Comparison of ENCODE assay signal across 2 cellular contexts in genomic region chr5:83179966-83180365, GRCh38.
TF ChIP-seq lines count a peak whose summit lies in the region.

No MANE protein-coding gene starts in this region.

TF ChIP-seq in SK-N-SH treated with all-trans-retinoic acid at 6 μM for 48 hours, 23 proteins besides CTCF, POLR2A, EP300 and RAD21:
- TF ChIP-seq CSRNP3 (CRISPR knock-in tag; IDR thresholded peaks at IDR 0.05) (no peak), ZNF8 (CRISPR knock-in tag; IDR thresholded peaks at IDR 0.05) (no peak), BACH2 (CRISPR knock-in tag; IDR thresholded peaks at IDR 0.05; ENCODE audit: borderline replicate concordance) (no peak), TCF4 (CRISPR knock-in tag; IDR thresholded peaks at IDR 0.05; ENCODE audit: borderline replicate concordance) (no peak), ZFP30 (CRISPR knock-in tag; IDR thresholded peaks at IDR 0.05) (no peak), POU6F1 (CRISPR knock-in tag; IDR thresholded peaks at IDR 0.05; ENCODE audit: borderline replicate concordance, low read depth) (no peak), GLIS3 (CRISPR knock-in tag; IDR thresholded peaks at IDR 0.05) (no peak), ZNF565 (CRISPR knock-in tag; conservative IDR thresholded peaks at IDR 0.05; ENCODE audit: low read depth) (no peak), ISL1 (CRISPR knock-in tag; IDR thresholded peaks at IDR 0.05) (no peak), PPARA (CRISPR knock-in tag; IDR thresholded peaks at IDR 0.05; ENCODE audit: borderline replicate concordance) (no peak), CSDC2 (CRISPR knock-in tag; IDR thresholded peaks at IDR 0.05) (no peak), ZC3H10 (CRISPR knock-in tag; IDR thresholded peaks at IDR 0.05) (no peak), SNAI2 (CRISPR knock-in tag; IDR thresholded peaks at IDR 0.05) (no peak), ZNF70 (CRISPR knock-in tag; IDR thresholded peaks at IDR 0.05) (no peak), TSHZ2 (CRISPR knock-in tag; IDR thresholded peaks at IDR 0.05) (no peak), ARNTL (CRISPR knock-in tag; IDR thresholded peaks at IDR 0.05; ENCODE audit: borderline replicate concordance, low read depth) (no peak), TOX (CRISPR knock-in tag; IDR thresholded peaks at IDR 0.05; ENCODE audit: borderline replicate concordance) (no peak)

TF ChIP-seq in GM23338, 12 proteins besides CTCF, POLR2A, EP300 and RAD21 (continued from another document):
- TF ChIP-seq ZNF462 (CRISPR knock-in tag; IDR thresholded peaks at IDR 0.05), result no peak
- TF ChIP-seq, protein P1, sequence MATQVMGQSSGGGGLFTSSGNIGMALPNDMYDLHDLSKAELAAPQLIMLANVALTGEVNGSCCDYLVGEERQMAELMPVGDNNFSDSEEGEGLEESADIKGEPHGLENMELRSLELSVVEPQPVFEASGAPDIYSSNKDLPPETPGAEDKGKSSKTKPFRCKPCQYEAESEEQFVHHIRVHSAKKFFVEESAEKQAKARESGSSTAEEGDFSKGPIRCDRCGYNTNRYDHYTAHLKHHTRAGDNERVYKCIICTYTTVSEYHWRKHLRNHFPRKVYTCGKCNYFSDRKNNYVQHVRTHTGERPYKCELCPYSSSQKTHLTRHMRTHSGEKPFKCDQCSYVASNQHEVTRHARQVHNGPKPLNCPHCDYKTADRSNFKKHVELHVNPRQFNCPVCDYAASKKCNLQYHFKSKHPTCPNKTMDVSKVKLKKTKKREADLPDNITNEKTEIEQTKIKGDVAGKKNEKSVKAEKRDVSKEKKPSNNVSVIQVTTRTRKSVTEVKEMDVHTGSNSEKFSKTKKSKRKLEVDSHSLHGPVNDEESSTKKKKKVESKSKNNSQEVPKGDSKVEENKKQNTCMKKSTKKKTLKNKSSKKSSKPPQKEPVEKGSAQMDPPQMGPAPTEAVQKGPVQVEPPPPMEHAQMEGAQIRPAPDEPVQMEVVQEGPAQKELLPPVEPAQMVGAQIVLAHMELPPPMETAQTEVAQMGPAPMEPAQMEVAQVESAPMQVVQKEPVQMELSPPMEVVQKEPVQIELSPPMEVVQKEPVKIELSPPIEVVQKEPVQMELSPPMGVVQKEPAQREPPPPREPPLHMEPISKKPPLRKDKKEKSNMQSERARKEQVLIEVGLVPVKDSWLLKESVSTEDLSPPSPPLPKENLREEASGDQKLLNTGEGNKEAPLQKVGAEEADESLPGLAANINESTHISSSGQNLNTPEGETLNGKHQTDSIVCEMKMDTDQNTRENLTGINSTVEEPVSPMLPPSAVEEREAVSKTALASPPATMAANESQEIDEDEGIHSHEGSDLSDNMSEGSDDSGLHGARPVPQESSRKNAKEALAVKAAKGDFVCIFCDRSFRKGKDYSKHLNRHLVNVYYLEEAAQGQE (IDR thresholded peaks at IDR 0.05; ENCODE audit: unreplicated experiment), result no peak
- no peak for TF ChIP-seq STAT1 (IDR thresholded peaks at IDR 0.05; ENCODE audit: unreplicated experiment)
- no peak for TF ChIP-seq POLR2AphosphoS5 (IDR thresholded peaks at IDR 0.05; ENCODE audit: low read depth)
- no peak for TF ChIP-seq CREB1 (CRISPR knock-in tag; IDR thresholded peaks at IDR 0.05; ENCODE audit: low read depth)
- TF ChIP-seq, protein P2, sequence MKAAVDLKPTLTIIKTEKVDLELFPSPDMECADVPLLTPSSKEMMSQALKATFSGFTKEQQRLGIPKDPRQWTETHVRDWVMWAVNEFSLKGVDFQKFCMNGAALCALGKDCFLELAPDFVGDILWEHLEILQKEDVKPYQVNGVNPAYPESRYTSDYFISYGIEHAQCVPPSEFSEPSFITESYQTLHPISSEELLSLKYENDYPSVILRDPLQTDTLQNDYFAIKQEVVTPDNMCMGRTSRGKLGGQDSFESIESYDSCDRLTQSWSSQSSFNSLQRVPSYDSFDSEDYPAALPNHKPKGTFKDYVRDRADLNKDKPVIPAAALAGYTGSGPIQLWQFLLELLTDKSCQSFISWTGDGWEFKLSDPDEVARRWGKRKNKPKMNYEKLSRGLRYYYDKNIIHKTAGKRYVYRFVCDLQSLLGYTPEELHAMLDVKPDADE (IDR thresholded peaks at IDR 0.05), result no peak
